Comparison of ENCODE assay signal across 18 cellular contexts in the genomic region with DNA sequence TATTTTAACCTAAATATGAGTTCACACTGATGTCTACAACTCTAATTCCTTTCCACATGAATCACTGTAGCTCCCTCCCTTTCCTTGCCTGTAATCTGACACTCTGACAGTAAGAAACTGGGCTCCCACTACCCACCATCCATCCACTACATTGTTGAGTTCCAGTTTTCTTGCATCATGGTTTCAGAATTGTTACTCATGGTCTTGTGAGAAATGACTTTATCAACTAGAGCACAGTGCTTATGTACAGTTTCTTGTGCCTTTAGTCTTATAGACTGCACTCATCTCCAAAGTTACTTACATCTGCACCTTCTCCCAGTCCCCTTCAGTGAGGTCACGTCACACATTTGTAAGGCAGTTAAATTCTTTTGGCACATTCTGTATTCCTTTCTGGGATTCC.
DNase-seq lines count a peak whose midpoint lies in the region; ATAC-seq and TF ChIP-seq lines count a peak whose summit lies in the region.
"Had no signal": no experiment of that assay in that cellular context is flagged by ENCODE, and none has a peak within 500 bp of the region (broad histone marks: within the 10 kb centered on the region; RNA-seq: fewer than 3 reads in every experiment).

No MANE protein-coding gene starts in this region.

- no peak for TF ChIP-seq POLR2A in GM18505 (IDR thresholded peaks at IDR 0.05; ENCODE audit: borderline replicate concordance, extremely low read depth, insufficient read depth, insufficient read length)

- H3K4me3 ChIP-seq in astrocyte of the spinal cord (ENCODE audit: low read depth, low read length) (no peak overlapping the region), fibroblast of pulmonary artery (replicated peaks; ENCODE audit: low read depth, low read length) (no peak overlapping the region)
- H3K4me3 ChIP-seq: MG63 had no signal

- no peak for ATAC-seq in GM18505 (IDR thresholded peaks at IDR 0.05; ENCODE audit: unreplicated experiment)
- ATAC-seq: Right ventricle myocardium inferior had no signal

- TF ChIP-seq CTCF in astrocyte of the spinal cord (IDR thresholded peaks at IDR 0.05; ENCODE audit: low read depth, low read length) (no peak), fibroblast of pulmonary artery (IDR thresholded peaks at IDR 0.05; ENCODE audit: low read length, missing control alignments) (no peak)

- in situ Hi-C loops in astrocyte of the spinal cord (cut with HindIII; ENCODE audit: low sequenced_read_pairs) = no loop called here

- DNase-seq in ELR (ENCODE audit: low read depth) = peak; percentile 14
- DNase-seq in HT1080 (ENCODE audit: low read depth) = peak; percentile 20
- DNase-seq in astrocyte of the spinal cord (ENCODE audit: low read depth, low spot score) = peak; percentile 3
- DNase-seq in fibroblast of pulmonary artery (ENCODE audit: low read depth) = peak; percentile 16
- DNase-seq in NCI-H2196 (lab: John Stamatoyannopoulos, UW; ENCODE audit: unreplicated experiment) = no peak
- no peak for DNase-seq in NCI-H128 (lab: John Stamatoyannopoulos, UW; ENCODE audit: unreplicated experiment)
- no peak for DNase-seq in stimulated activated naive CD4-positive, alpha-beta T cell (lab: John Stamatoyannopoulos, UW)
- DNase-seq: Caco-2; CD4-positive, CD25-positive, alpha-beta regulatory T cell; HCEC 1CT; MG63; NCI-H1092 treated with DMSO at 0.1 percent for 48 hours; NCI-H1930; NCI-H2171; NCI-H510A; NCI-H82 had no signal

Comparison
In these comparisons a context has a peak if more than half of its experiments do, and no peak if none do; other contexts are left out.
1. DNase-seq: peak in ELR (single experiment), HT1080 (single experiment), astrocyte of the spinal cord (single experiment) and fibroblast of pulmonary artery (single experiment); none in NCI-H2196 (single experiment), NCI-H128 (single experiment) and stimulated activated naive CD4-positive, alpha-beta T cell (0 of 6).